Comparison of ENCODE assay signal across 7 cellular contexts in the genomic region with DNA sequence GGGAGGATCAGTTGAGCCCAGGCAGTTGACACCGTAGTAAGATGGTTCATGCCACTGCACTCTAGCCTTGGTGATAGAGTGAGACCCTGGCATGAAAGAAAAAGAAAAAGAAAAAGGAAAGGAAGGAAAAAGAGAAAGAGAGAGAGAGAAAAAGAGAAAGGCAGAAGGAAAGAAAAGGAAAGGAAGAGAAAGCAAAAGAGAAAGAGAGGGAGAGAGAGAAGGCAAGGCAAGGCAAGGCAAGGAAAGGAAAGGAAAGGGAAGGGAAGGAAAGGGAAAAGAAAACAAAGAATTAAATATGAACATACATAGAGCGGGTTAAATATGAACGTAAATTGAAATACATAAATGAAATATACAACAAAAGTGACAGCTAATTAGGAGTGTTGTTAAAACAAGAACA.
"Had no signal": no experiment of that assay in that cellular context is flagged by ENCODE, and none has a peak within 500 bp of the region (broad histone marks: within the 10 kb centered on the region; RNA-seq: fewer than 3 reads in every experiment).

No MANE protein-coding gene starts in this region.

- H3K27me3 Mint-ChIP-seq: IgD-negative memory B cell had no signal

- H3K4me3 ChIP-seq: GM23338 had no signal

- H3K27ac ChIP-seq: HL-60 had no signal

- H3K36me3 Mint-ChIP-seq: IgD-negative memory B cell had no signal

- H3K27ac Mint-ChIP-seq: GM23338, H9, HFFc6 had no signal

- H3K4me2 ChIP-seq: GM23338 had no signal

- H2AFZ ChIP-seq: GM23338 had no signal

- DNase-seq: H9, HCEC 1CT, HFFc6 had no signal

- H3K9me3 Mint-ChIP-seq: GM23338, H9, HFFc6, IgD-negative memory B cell had no signal

- ATAC-seq: GM23338, HepG2 had no signal

- H3K4me3 Mint-ChIP-seq: GM23338, H9, HFFc6, IgD-negative memory B cell had no signal
